Comparison of ENCODE assay signal across 10 cellular contexts in the genomic region with DNA sequence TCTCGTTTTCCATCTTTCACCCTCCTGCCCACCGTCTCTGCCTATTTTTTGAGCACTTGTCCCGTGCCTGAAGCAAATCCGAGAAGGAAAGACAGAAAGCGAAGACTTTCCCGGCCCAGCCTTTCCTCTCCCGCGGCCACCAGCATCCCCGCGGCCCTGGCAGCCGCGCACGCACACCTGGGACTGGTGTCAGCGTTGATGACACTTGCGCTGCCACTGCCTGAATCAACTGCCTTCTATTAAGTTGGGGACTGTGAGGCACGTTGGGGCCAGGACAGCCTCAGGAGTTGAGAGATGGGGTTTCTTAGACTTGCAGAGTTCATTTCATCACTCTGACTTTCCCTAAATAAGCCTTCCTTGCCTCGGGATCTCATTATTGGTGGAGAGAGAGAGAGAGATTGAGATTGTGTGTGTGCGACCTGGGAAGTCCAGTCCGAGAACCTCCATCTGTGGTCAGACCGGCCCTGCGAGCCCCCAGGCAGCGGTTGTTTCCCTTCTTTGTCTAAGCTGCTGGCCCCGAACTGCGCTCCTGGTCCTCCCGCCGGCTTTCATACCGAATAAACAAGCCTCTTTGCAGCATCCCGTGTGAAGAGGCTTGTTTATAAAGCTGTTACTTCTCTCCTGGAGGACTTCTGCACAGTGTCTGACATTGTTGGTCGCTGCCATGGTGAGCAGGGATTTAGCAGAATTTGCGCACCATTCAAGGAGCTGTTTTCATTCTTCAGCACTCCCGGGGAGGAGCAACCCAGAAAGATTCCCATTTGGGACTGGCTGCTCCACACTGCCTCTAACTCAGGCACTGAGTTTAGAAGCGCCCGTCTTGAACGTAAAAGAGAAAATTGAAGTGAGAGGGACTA. TPM values are rescaled to one million over a fixed set of nuclear protein-coding genes. Genes with fewer than 3 reads are reported as not detected.
DNase-seq lines count a peak whose midpoint lies in the region; ATAC-seq, FAIRE-seq and TF ChIP-seq lines count a peak whose summit lies in the region.
"Had no signal": no experiment of that assay in that cellular context is flagged by ENCODE, and none has a peak within 500 bp of the region (broad histone marks: within the 10 kb centered on the region; RNA-seq: fewer than 3 reads in every experiment).

No MANE protein-coding gene starts in this region.

- WGBS in H9 (ENCODE audit: extremely low coverage, insufficient read length, low lambda C conversion rate) = no CpG with 5 or more reads among the region's 34 CpGs

- H3K9ac ChIP-seq in H9 (ENCODE audit: extremely low read depth, insufficient read length, low read length) (no peak overlapping the region), astrocyte (ENCODE audit: low read length) (no peak overlapping the region), iPS-20b (ENCODE audit: low read depth, low read length) (no peak overlapping the region)

- no peak overlapping the region for H2BK120ac ChIP-seq in H9 (ENCODE audit: low read depth, low read length, poor library complexity, severe bottlenecking)

- H2BK5ac ChIP-seq in H9 (ENCODE audit: insufficient read length, low read length) = no peak overlapping the region

- no peak for TF ChIP-seq CTCF in H9 (conservative IDR thresholded peaks at IDR 0.05)
- no peak for TF ChIP-seq CTCF in astrocyte (IDR thresholded peaks at IDR 0.05; ENCODE audit: insufficient read depth, low read depth, low read length)

- H3K27me3 ChIP-seq in H9 (ENCODE audit: insufficient read depth, low read length) (peaks cover 32% of the 10 kb centered on the region), astrocyte (ENCODE audit: insufficient read depth, low read length) (peaks cover 35% of the 10 kb centered on the region), iPS-20b (ENCODE audit: insufficient read depth, low read length) (peaks cover 58% of the 10 kb centered on the region)

- no peak overlapping the region for H3K14ac ChIP-seq in H9 (ENCODE audit: insufficient read depth, low read length)

- 0 out of 5 replicates have a peak, but pooled peaks cover 0 to 2% of the 10 kb centered on the region in 2 experiments for H3K9me3 Mint-ChIP-seq in H9
- H3K9me3 Mint-ChIP-seq in astrocyte (ENCODE audit: unreplicated experiment) = no peaks in the 10 kb centered on the region

- no peak overlapping the region for H2BK12ac ChIP-seq in H9 (ENCODE audit: insufficient read length, low read depth, low read length)

- no peaks in the 10 kb centered on the region; a peak in 1 of 7 replicates for H3K36me3 Mint-ChIP-seq in H9 (ENCODE audit: insufficient read depth in 1 of 3, low read depth in 3 of 3)
- no peaks in the 10 kb centered on the region for H3K36me3 Mint-ChIP-seq in astrocyte (ENCODE audit: low read depth, unreplicated experiment)

- H4K91ac ChIP-seq in H9 (ENCODE audit: insufficient read length, low read depth, low read length) = no peak overlapping the region

- H3K4me3 ChIP-seq in astrocyte (ENCODE audit: insufficient read depth, low read depth, low read length) (peak overlapping the region; percentile 33), iPS-20b (ENCODE audit: low read length) (peak overlapping the region; percentile 61), skin epidermis (peak overlapping the region in 5 of 7 experiments; percentile 6 to 20 (median 12))
- H3K4me3 ChIP-seq: SJSA1 had no signal

- H3K27ac Mint-ChIP-seq in H9 = no peak overlapping the region
- H3K27ac Mint-ChIP-seq in astrocyte (ENCODE audit: unreplicated experiment) = no peak overlapping the region

- no peak overlapping the region for H4K8ac ChIP-seq in H9 (replicated peaks; ENCODE audit: insufficient read length, low read depth, low read length)

- no peak overlapping the region for H3K56ac ChIP-seq in H9 (ENCODE audit: insufficient read length, low read depth, low read length)

- H3K4ac ChIP-seq in H9 (ENCODE audit: low read depth, low read length) = no peak overlapping the region

- no peak overlapping the region for H3K23ac ChIP-seq in H9 (ENCODE audit: insufficient read length, low read depth, low read length)

- no peaks in the 10 kb centered on the region for H3K36me3 ChIP-seq in astrocyte (ENCODE audit: insufficient read depth, low read length)
- no peaks in the 10 kb centered on the region for H3K36me3 ChIP-seq in iPS-20b (ENCODE audit: insufficient read depth, low read depth, low read length)
- H3K36me3 ChIP-seq: SJSA1 had no signal

- H2BK15ac ChIP-seq in H9 (ENCODE audit: low read depth, low read length) = no peak overlapping the region

- H3K79me1 ChIP-seq in H9 (ENCODE audit: insufficient read depth, low read depth, low read length, poor library complexity, severe bottlenecking) = no peaks in the 10 kb centered on the region

- ATAC-seq in HG03565 (IDR thresholded peaks at IDR 0.05; ENCODE audit: unreplicated experiment) = no peak
- ATAC-seq in HG02571 (IDR thresholded peaks at IDR 0.05; ENCODE audit: unreplicated experiment) = no peak

- H4K20me1 ChIP-seq in H9 (ENCODE audit: control insufficient read depth, insufficient read depth, insufficient read length) = no peaks in the 10 kb centered on the region
- no peaks in the 10 kb centered on the region for H4K20me1 ChIP-seq in astrocyte (ENCODE audit: insufficient read depth, low read length)

- H3K18ac ChIP-seq in H9 (ENCODE audit: insufficient read length, low read depth, low read length) = no peak overlapping the region

- H3K27me3 Mint-ChIP-seq in H9 (ENCODE audit: low read depth) (peaks cover 53% of the 10 kb centered on the region), astrocyte (ENCODE audit: low read depth, unreplicated experiment) (peaks cover 30% of the 10 kb centered on the region)

- H3K4me1 ChIP-seq in H9 (ENCODE audit: insufficient read depth, low read length) (no peaks in the 10 kb centered on the region), astrocyte (ENCODE audit: insufficient read depth, low read length) (peaks cover 8% of the 10 kb centered on the region), iPS-20b (ENCODE audit: insufficient read depth, low read length) (no peaks in the 10 kb centered on the region; the same call in 1 of the 2 replicates)

- H2BK20ac ChIP-seq in H9 (ENCODE audit: low read depth, low read length, poor library complexity, severe bottlenecking) = no peak overlapping the region

- no peaks in the 10 kb centered on the region for H3K9me3 ChIP-seq in H9 (ENCODE audit: control insufficient read depth, low read depth, low read length)
- H3K9me3 ChIP-seq in astrocyte (ENCODE audit: insufficient read depth, low read depth, low read length) = peaks cover 4% of the 10 kb centered on the region
- H3K9me3 ChIP-seq in iPS-20b (ENCODE audit: insufficient read depth, low read depth, low read length) = no peaks in the 10 kb centered on the region
- H3K9me3 ChIP-seq: SJSA1 had no signal

- H3K79me2 ChIP-seq in H9 (ENCODE audit: insufficient read depth, low read length) = no peaks in the 10 kb centered on the region
- H3K79me2 ChIP-seq in astrocyte (ENCODE audit: insufficient read depth, low read length) = no peaks in the 10 kb centered on the region

- H3K4me3 Mint-ChIP-seq in H9 = peak overlapping the region; percentile 56 to 81
- peak overlapping the region; percentile 47 for H3K4me3 Mint-ChIP-seq in astrocyte (ENCODE audit: unreplicated experiment)

- no peak overlapping the region for H3K27ac ChIP-seq in H9 (ENCODE audit: insufficient read length, low read depth, low read length)
- no peak overlapping the region for H3K27ac ChIP-seq in astrocyte (ENCODE audit: low read depth, low read length)
- H3K27ac ChIP-seq in iPS-20b (ENCODE audit: low read length) = no peak overlapping the region
- H3K27ac ChIP-seq in skin epidermis = no peak overlapping the region
- H3K27ac ChIP-seq: SJSA1 had no signal

- DNase-seq in H9 (peak; percentile 46), astrocyte (ENCODE audit: low read depth) (no peak), NCI-H1048 (lab: John Stamatoyannopoulos, UW) (no peak), AML-193 (lab: John Stamatoyannopoulos, UW) (no peak)

- no peak overlapping the region for H2AFZ ChIP-seq in H9 (ENCODE audit: low read length)
- H2AFZ ChIP-seq in astrocyte (ENCODE audit: low read depth, low read length) = peak overlapping the region; percentile 69

- H3T11ph ChIP-seq in H9 (ENCODE audit: low read length) = no peak overlapping the region

- FAIRE-seq in astrocyte (lab: Jason Lieb, UNC) = no peak
- FAIRE-seq: GM12891 had no signal

- peaks cover 13% of the 10 kb centered on the region for H3K23me2 ChIP-seq in H9 (ENCODE audit: insufficient read length, low read depth, low read length, poor library complexity, severe bottlenecking)

- H3K4me2 ChIP-seq in H9 (ENCODE audit: insufficient read depth, insufficient read length, low read length) = peak overlapping the region; percentile 55
- peak overlapping the region; percentile 77 for H3K4me2 ChIP-seq in astrocyte (ENCODE audit: low read length)

- H4K5ac ChIP-seq in H9 (ENCODE audit: insufficient read length, low read depth, low read length) = no peak overlapping the region

- H2AK5ac ChIP-seq in H9 (ENCODE audit: insufficient read length, low read length) = no peak overlapping the region

- H3K4me1 Mint-ChIP-seq in H9 (peaks cover 17 to 20% of the 10 kb centered on the region in 2 experiments), astrocyte (ENCODE audit: low read depth, unreplicated experiment) (peaks cover 5% of the 10 kb centered on the region)

RNA-seq across cellular contexts. Expression of a gene that starts 1.5 kb away (rescaled TPM):
- not detected in 2 replicates for total RNA-seq in H9 (2021)
- total RNA-seq in astrocyte = not detected in 2 replicates
- total RNA-seq: SJSA1 had no signal
